In genomic region chr2:120018549-120018948, GRCh38 we compare ENCODE assay signal across 17 cellular contexts.
"Had no signal": no experiment of that assay in that cellular context is flagged by ENCODE, and none has a peak within 500 bp of the region (broad histone marks: within the 10 kb centered on the region; RNA-seq: fewer than 3 reads in every experiment).

No MANE protein-coding gene starts in this region.

- H3K27me3 ChIP-seq: esophagus muscularis mucosa, gastroesophageal sphincter, right atrium auricular region, tibial artery had no signal

- ATAC-seq: effector memory CD8-positive, alpha-beta T cell; gastroesophageal sphincter; left ventricle myocardium superior; naive thymus-derived CD8-positive, alpha-beta T cell had no signal

- H3K27ac ChIP-seq: epithelial cell of prostate, esophagus muscularis mucosa, gastroesophageal sphincter, neutrophil, right atrium auricular region, tibial artery had no signal

- H3K9me3 ChIP-seq: esophagus muscularis mucosa, neutrophil, right atrium auricular region had no signal

- DNase-seq: cerebellar nuclear complex; effector memory CD8-positive, alpha-beta T cell; foreskin fibroblast; glutamatergic neuron; left ventricle myocardium superior; naive thymus-derived CD8-positive, alpha-beta T cell; stimulated activated CD4-positive, alpha-beta T cell treated with anti-CD3 and anti-CD28 coated beads, Interleukin-2, amount 100 ng/mL, for 48 hours; stimulated activated naive CD4-positive, alpha-beta T cell treated with Interleukin-2 at 50 U/mL for 16 hours; tibial artery had no signal

- H3K36me3 ChIP-seq: neutrophil, right atrium auricular region had no signal

- FAIRE-seq: colon, keratinocyte had no signal

- H3K4me3 ChIP-seq: esophagus muscularis mucosa, gastroesophageal sphincter, right atrium auricular region, smooth muscle cell, tibial artery had no signal

- H3K4me2 ChIP-seq: smooth muscle cell had no signal
